Comparison of ENCODE assay signal across 12 cellular contexts in the genomic region with DNA sequence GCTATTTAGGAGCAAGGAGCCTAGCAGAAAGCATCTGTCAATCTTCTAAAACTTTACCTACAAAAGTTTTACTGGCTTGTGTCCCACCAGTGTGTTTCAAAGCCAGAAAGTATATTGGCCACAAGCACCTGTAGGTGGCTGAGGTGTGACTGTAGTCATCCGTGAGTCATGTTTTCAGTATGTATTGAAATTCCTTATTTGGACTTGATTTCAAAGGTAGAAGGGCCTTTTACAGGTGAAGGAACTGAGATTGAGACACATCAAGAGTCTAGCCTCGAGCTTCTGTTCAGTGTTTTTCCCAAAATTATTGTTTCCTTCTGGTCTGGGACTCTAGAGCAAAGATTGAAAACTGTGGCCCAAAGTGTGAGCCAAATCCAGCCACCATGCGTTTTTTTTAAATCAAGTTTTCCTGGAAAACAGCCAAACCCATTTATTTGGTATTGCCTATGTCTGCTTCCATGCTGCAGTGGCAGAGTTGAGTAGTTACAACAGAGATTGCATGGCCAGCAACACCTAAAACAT.
DNase-seq lines count a peak whose midpoint lies in the region; ATAC-seq and TF ChIP-seq lines count a peak whose summit lies in the region.
"Had no signal": no experiment of that assay in that cellular context is flagged by ENCODE, and none has a peak within 500 bp of the region (broad histone marks: within the 10 kb centered on the region; RNA-seq: fewer than 3 reads in every experiment).

No MANE protein-coding gene starts in this region.

- peak overlapping the region; percentile 19 for H3K4me3 Mint-ChIP-seq in activated CD4-positive, alpha-beta T cell treated with anti-CD3 and anti-CD28 coated beads for 36 hours
- no peak overlapping the region for H3K4me3 Mint-ChIP-seq in stimulated activated memory B cell treated with anti-CD40 and anti-IgM and Interleukin-4, amounts not matched to agents 10 μg/mL and 1 μg/mL and 100 μg/mL, for 72 hours
- H3K4me3 Mint-ChIP-seq: activated naive CD8-positive, alpha-beta T cell; B cell; naive B cell had no signal

- peak overlapping the region; percentile 54 for H3K4me2 ChIP-seq in mammary epithelial cell (ENCODE audit: insufficient read depth, low read depth, low read length)

- DNase-seq in activated CD4-positive, alpha-beta T cell treated with anti-CD3 and anti-CD28 coated beads for 36 hours, result peak; percentile 63
- DNase-seq in activated CD4-positive, alpha-beta T cell treated with anti-CD3 and anti-CD28 coated beads, Interleukin-2, amount 50 U/mL, for 1 hour, result no peak
- DNase-seq in mammary epithelial cell (peak; percentile 85), A172 (ENCODE audit: low spot score) (no peak)
- DNase-seq: naive B cell, SIG-M5 had no signal

- no peaks in the 10 kb centered on the region for H3K27me3 Mint-ChIP-seq in activated CD4-positive, alpha-beta T cell treated with anti-CD3 and anti-CD28 coated beads for 36 hours
- no peaks in the 10 kb centered on the region for H3K27me3 Mint-ChIP-seq in stimulated activated memory B cell treated with anti-CD40 and anti-IgM and Interleukin-4, amounts not matched to agents 10 μg/mL and 1 μg/mL and 100 μg/mL, for 72 hours
- H3K27me3 Mint-ChIP-seq: activated naive CD8-positive, alpha-beta T cell; B cell; naive B cell had no signal

- peak; percentile 19 to 22 for TF ChIP-seq CTCF in mammary epithelial cell (conservative IDR thresholded peaks at IDR 0.05 in 1 of 2, IDR thresholded peaks at IDR 0.05 in 1 of 2; ENCODE audit: extremely low read depth in 1 of 2, insufficient read depth in 1 of 2, low read depth in 1 of 2, low read length in 2 of 2)

- H3K9ac ChIP-seq in mammary epithelial cell (ENCODE audit: insufficient read depth, low read length), result no peak overlapping the region

- no peak; the same call in 1 of the 2 replicates for TF ChIP-seq RAD21 in Ishikawa (IDR thresholded peaks at IDR 0.05; ENCODE audit: low read depth)

- H3K79me2 ChIP-seq in mammary epithelial cell (ENCODE audit: insufficient read depth, low read length), result peaks cover 15% of the 10 kb centered on the region

- in situ Hi-C loops in mammary epithelial cell (cut with MboI; ENCODE audit: low sequenced_read_pairs in 2 of 2), result no loop called here

- no peak overlapping the region for H2AFZ ChIP-seq in mammary epithelial cell (ENCODE audit: low read depth, low read length)

- ATAC-seq in activated CD4-positive, alpha-beta T cell treated with anti-CD3 and anti-CD28 coated beads for 36 hours, result peak; percentile 91
- no peak for ATAC-seq in stimulated activated memory B cell treated with anti-CD40 and anti-IgM and Interleukin-4, amounts not matched to agents 10 μg/mL and 1 μg/mL and 100 μg/mL, for 72 hours
- no peak for ATAC-seq in GM18867 (IDR thresholded peaks at IDR 0.05; ENCODE audit: unreplicated experiment)
- no peak for ATAC-seq in HG03520 (IDR thresholded peaks at IDR 0.05; ENCODE audit: unreplicated experiment)

- no peaks in the 10 kb centered on the region for H3K27me3 ChIP-seq in mammary epithelial cell (ENCODE audit: insufficient read depth, low read length)

- H3K36me3 Mint-ChIP-seq in activated CD4-positive, alpha-beta T cell treated with anti-CD3 and anti-CD28 coated beads for 36 hours (ENCODE audit: low read depth), result peaks cover 63% of the 10 kb centered on the region
- H3K36me3 Mint-ChIP-seq in stimulated activated memory B cell treated with anti-CD40 and anti-IgM and Interleukin-4, amounts not matched to agents 10 μg/mL and 1 μg/mL and 100 μg/mL, for 72 hours, result peaks cover 81% of the 10 kb centered on the region

- BruUV-seq in mammary epithelial cell (replicated peaks; lab: Mats Ljungman, UMichigan), result no TSS peak

- dilution Hi-C loops in mammary epithelial cell (cut with HindIII; ENCODE audit: low sequenced_read_pairs), result loop anchor here (5.0 kb wide), 2 partner anchors 63 to 87 kb away; no protein-coding TSS in a partner anchor

- H3K9me3 Mint-ChIP-seq in activated CD4-positive, alpha-beta T cell treated with anti-CD3 and anti-CD28 coated beads for 36 hours (ENCODE audit: low read depth), result no peaks in the 10 kb centered on the region
- H3K9me3 Mint-ChIP-seq in stimulated activated memory B cell treated with anti-CD40 and anti-IgM and Interleukin-4, amounts not matched to agents 10 μg/mL and 1 μg/mL and 100 μg/mL, for 72 hours, result no peaks in the 10 kb centered on the region

- no peaks in the 10 kb centered on the region for H4K20me1 ChIP-seq in mammary epithelial cell (ENCODE audit: insufficient read depth, low read length)

- H3K4me3 ChIP-seq in mammary epithelial cell (replicated peaks in 1 of 3; ENCODE audit: insufficient read depth in 1 of 3, low read depth in 2 of 3, low read length in 3 of 3), result no peak overlapping the region

- no peaks in the 10 kb centered on the region for H3K9me3 ChIP-seq in mammary epithelial cell (replicated peaks; ENCODE audit: insufficient read depth, low read length)

- 0% methylated on average over 3 of the region's 3 CpGs for WGBS in mammary epithelial cell (ENCODE audit: low coverage, missing lambda C conversion rate)

- CTCF ChIA-PET in activated CD4-positive, alpha-beta T cell treated with anti-CD3 and anti-CD28 coated beads for 36 hours (lab: Charles Lee), result interaction anchor here (0.7 to 2.2 kb wide), 5 partner anchors 11 to 158 kb away, joined by 3 to 7 read pairs (median 3); no protein-coding TSS in a partner anchor
- CTCF ChIA-PET in mammary epithelial cell (lab: Charles Lee; ENCODE audit: low non-redundant PET), result no interaction called here

- peak; percentile 53; the same call in 1 of the 2 replicates for TF ChIP-seq EP300 in Ishikawa (IDR thresholded peaks at IDR 0.05; ENCODE audit: borderline replicate concordance)

- intact Hi-C loops in activated CD4-positive, alpha-beta T cell treated with anti-CD3 and anti-CD28 coated beads for 36 hours (cut with DNase I, micrococcal nuclease), result loop anchor here (1.0 to 5.0 kb wide), 10 partner anchors 25 to 294 kb away; no protein-coding TSS in a partner anchor
- intact Hi-C loops in mammary epithelial cell (cut with micrococcal nuclease), result loop anchor here (5.0 kb wide), 2 partner anchors 128 to 157 kb away; no protein-coding TSS in a partner anchor

- no peaks in the 10 kb centered on the region for H3K36me3 ChIP-seq in mammary epithelial cell (ENCODE audit: insufficient read depth, low read length)

- peak overlapping the region; percentile 61 for H3K27ac Mint-ChIP-seq in activated CD4-positive, alpha-beta T cell treated with anti-CD3 and anti-CD28 coated beads for 36 hours
- peak overlapping the region; percentile 69 for H3K27ac Mint-ChIP-seq in stimulated activated memory B cell treated with anti-CD40 and anti-IgM and Interleukin-4, amounts not matched to agents 10 μg/mL and 1 μg/mL and 100 μg/mL, for 72 hours
- H3K27ac Mint-ChIP-seq: activated naive CD8-positive, alpha-beta T cell; B cell had no signal

- POLR2A ChIA-PET in activated CD4-positive, alpha-beta T cell treated with anti-CD3 and anti-CD28 coated beads for 36 hours (lab: Charles Lee), result interaction anchor here (0.6 to 0.7 kb wide), 2 partner anchors 31 to 436 kb away, joined by 3 to 7 read pairs; no protein-coding TSS in a partner anchor

- H3K4me1 Mint-ChIP-seq in activated CD4-positive, alpha-beta T cell treated with anti-CD3 and anti-CD28 coated beads for 36 hours, result peaks cover 60% of the 10 kb centered on the region
- peaks cover 40% of the 10 kb centered on the region for H3K4me1 Mint-ChIP-seq in stimulated activated memory B cell treated with anti-CD40 and anti-IgM and Interleukin-4, amounts not matched to agents 10 μg/mL and 1 μg/mL and 100 μg/mL, for 72 hours

- H3K4me1 ChIP-seq in mammary epithelial cell (ENCODE audit: insufficient read depth, low read length), result peaks cover 57% of the 10 kb centered on the region

- peak overlapping the region; percentile 49 for H3K27ac ChIP-seq in mammary epithelial cell (ENCODE audit: insufficient read depth, low read depth, low read length)

TF ChIP-seq in Ishikawa, 13 proteins besides CTCF, POLR2A, EP300 and RAD21:
- TF ChIP-seq EGR1 (IDR thresholded peaks at IDR 0.05) (no peak), TEAD4 (IDR thresholded peaks at IDR 0.05) (no peak; the same call in 1 of the 2 replicates), MAX (IDR thresholded peaks at IDR 0.05) (peak; percentile 41), CREB1 (IDR thresholded peaks at IDR 0.05; ENCODE audit: low read depth) (no peak), NFIC (IDR thresholded peaks at IDR 0.05) (peak; percentile 67), ZBTB7A (IDR thresholded peaks at IDR 0.05; ENCODE audit: low read depth) (no peak), FOXM1 (IDR thresholded peaks at IDR 0.05; ENCODE audit: borderline replicate concordance, low read depth) (peak; percentile 40; the same call in 1 of the 2 replicates), TCF12 (IDR thresholded peaks at IDR 0.05; ENCODE audit: low read depth) (no peak), TAF1 (IDR thresholded peaks at IDR 0.05; ENCODE audit: low read depth) (no peak)
- TF ChIP-seq, protein P1, sequence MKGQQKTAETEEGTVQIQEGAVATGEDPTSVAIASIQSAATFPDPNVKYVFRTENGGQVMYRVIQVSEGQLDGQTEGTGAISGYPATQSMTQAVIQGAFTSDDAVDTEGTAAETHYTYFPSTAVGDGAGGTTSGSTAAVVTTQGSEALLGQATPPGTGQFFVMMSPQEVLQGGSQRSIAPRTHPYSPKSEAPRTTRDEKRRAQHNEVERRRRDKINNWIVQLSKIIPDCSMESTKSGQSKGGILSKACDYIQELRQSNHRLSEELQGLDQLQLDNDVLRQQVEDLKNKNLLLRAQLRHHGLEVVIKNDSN (IDR thresholded peaks at IDR 0.05), result no peak

Comparison
In these comparisons a context has a peak if more than half of its experiments do, and no peak if none do; other contexts are left out.
1. DNase-seq: peak in activated CD4-positive, alpha-beta T cell treated with anti-CD3 and anti-CD28 coated beads for 36 hours (single experiment) and mammary epithelial cell (single experiment); none in activated CD4-positive, alpha-beta T cell treated with anti-CD3 and anti-CD28 coated beads, Interleukin-2, amount 50 U/mL, for 1 hour (single experiment) and A172 (single experiment).